Comparison of ENCODE assay signal across 10 cellular contexts in genomic region chr1:202959276-202959620, GRCh38. TPM values are rescaled to one million over a fixed set of nuclear protein-coding genes. Genes with fewer than 3 reads are reported as not detected.
DNase-seq lines count a peak whose midpoint lies in the region; ATAC-seq and TF ChIP-seq lines count a peak whose summit lies in the region.
"Had no signal": no experiment of that assay in that cellular context is flagged by ENCODE, and none has a peak within 500 bp of the region (broad histone marks: within the 10 kb centered on the region; RNA-seq: fewer than 3 reads in every experiment).

No MANE protein-coding gene starts in this region.

- H3K4ac ChIP-seq in neuronal stem cell (ENCODE audit: low read length): no peak overlapping the region

- no peak overlapping the region for H2BK12ac ChIP-seq in neuronal stem cell (ENCODE audit: low read length)

- no CpG with 5 or more reads among the region's 1 CpG for WGBS in neuronal stem cell (ENCODE audit: extremely low coverage in 2 of 2, insufficient read length in 2 of 2, insufficient replicate concordance in 1 of 2), 2 donors

- H3K9ac ChIP-seq in neuronal stem cell (ENCODE audit: low read depth, low read length, poor library complexity): no peak overlapping the region

- H3K4me2 ChIP-seq in neuronal stem cell (ENCODE audit: insufficient read depth, low read length, poor library complexity, severe bottlenecking): no peak overlapping the region

- H2BK15ac ChIP-seq in neuronal stem cell (ENCODE audit: low read length): no peak overlapping the region

- H3K27me3 ChIP-seq in ACC112 (ENCODE audit: insufficient read depth, low read length) (no peaks in the 10 kb centered on the region), MG63 (no peaks in the 10 kb centered on the region), neuronal stem cell (ENCODE audit: control insufficient read depth in 3 of 3, insufficient read depth in 3 of 3, low read depth in 1 of 3, low read length in 3 of 3) (no peaks in the 10 kb centered on the region)
- H3K27me3 ChIP-seq: ovary had no signal

- peaks cover 38% of the 10 kb centered on the region for H3K79me2 ChIP-seq in ACC112 (ENCODE audit: control insufficient read depth, insufficient read depth, low read length, unreplicated experiment)

- H3K36me3 ChIP-seq in ACC112 (ENCODE audit: insufficient read depth, low read length) (no peaks in the 10 kb centered on the region; the same call in 1 of the 2 replicates), MG63 (peaks cover 13% of the 10 kb centered on the region), neuronal stem cell (replicated peaks in 1 of 2; ENCODE audit: control insufficient read depth in 2 of 2, insufficient read depth in 2 of 2, low read length in 2 of 2) (peaks cover 6 to 17% of the 10 kb centered on the region in 2 donors)
- H3K36me3 ChIP-seq: ovary had no signal

- no peak for ATAC-seq in GM21526 (IDR thresholded peaks at IDR 0.05; ENCODE audit: low FRiP score, unreplicated experiment)

- H3K27ac ChIP-seq in ACC112 (ENCODE audit: low read depth, low read length) (peak overlapping the region; percentile 31; the same call in 1 of the 2 replicates), neuronal stem cell (replicated peaks; ENCODE audit: low read length) (no peak overlapping the region)

- POLR2A ChIA-PET in HEK293T (lab: Yijun Ruan, JAX): interaction anchor here (0.9 to 1.7 kb wide), 3 partner anchors 9 to 47 kb away, joined by 6 to 9 read pairs (median 8); partner anchors contain the start of gene TMEM183A

- intact Hi-C loops in posterior cingulate gyrus (cut with DNase I): loop anchor here (5.0 kb wide), 1 partner anchor 37 kb away; no protein-coding TSS in a partner anchor

- CTCF ChIA-PET in HEK293T (lab: Yijun Ruan, JAX): interaction anchor here (1.0 kb wide), 1 partner anchor 41 kb away, joined by 6 read pairs; no protein-coding TSS in a partner anchor

- peaks cover 5% of the 10 kb centered on the region for H3K79me1 ChIP-seq in neuronal stem cell (ENCODE audit: low read depth, low read length)

- no peak overlapping the region for H3K23ac ChIP-seq in neuronal stem cell (ENCODE audit: low read depth, low read length, poor library complexity)

- no peak overlapping the region for H2BK5ac ChIP-seq in neuronal stem cell (ENCODE audit: low read length)

- no peak overlapping the region for H4K8ac ChIP-seq in neuronal stem cell (ENCODE audit: low read depth, low read length)

- H2AFZ ChIP-seq in ACC112 (ENCODE audit: low read length, unreplicated experiment) (no peak overlapping the region), neuronal stem cell (ENCODE audit: low read length) (no peak overlapping the region)

- no peak overlapping the region for H2AK5ac ChIP-seq in neuronal stem cell (ENCODE audit: low read depth, low read length)

- no peak overlapping the region for H4K91ac ChIP-seq in neuronal stem cell (ENCODE audit: low read depth, low read length, poor library complexity)

- no peaks in the 10 kb centered on the region for H3K9me3 ChIP-seq in MG63
- H3K9me3 ChIP-seq in neuronal stem cell (replicated peaks in 1 of 2; ENCODE audit: control insufficient read depth in 2 of 2, insufficient read depth in 1 of 2, low read depth in 1 of 2, low read length in 2 of 2): no peaks in the 10 kb centered on the region
- H3K9me3 ChIP-seq: ovary had no signal

- no peak overlapping the region for H3K4me3 ChIP-seq in ACC112 (ENCODE audit: low read depth, low read length)
- no peak overlapping the region for H3K4me3 ChIP-seq in MG63
- H3K4me3 ChIP-seq in neuronal stem cell (ENCODE audit: low read length in 2 of 2): no peak overlapping the region

- no peak overlapping the region for H3K14ac ChIP-seq in neuronal stem cell (ENCODE audit: low read length)

- H2BK120ac ChIP-seq in neuronal stem cell (ENCODE audit: low read depth, low read length): no peak overlapping the region

- DNase-seq in HEK293T (ENCODE audit: extremely low spot score) (peak; percentile 62), RPMI7951 (ENCODE audit: low read depth) (peak; percentile 66), glomerular visceral epithelial cell (ENCODE audit: extremely low spot score) (peak; percentile 44), posterior cingulate gyrus (no peak), MG63 (no peak), neuronal stem cell (ENCODE audit: low spot score) (no peak)
- DNase-seq: NCI-H226, ovary had no signal

- H3K4me1 ChIP-seq in ACC112 (ENCODE audit: control insufficient read depth, insufficient read depth, low read length, unreplicated experiment): peaks cover 27% of the 10 kb centered on the region
- peaks cover 6% of the 10 kb centered on the region in 2 donors for H3K4me1 ChIP-seq in neuronal stem cell (ENCODE audit: control insufficient read depth in 2 of 2, insufficient read depth in 1 of 2, low read depth in 1 of 2, low read length in 2 of 2)

- H3K18ac ChIP-seq in neuronal stem cell (ENCODE audit: low read length): no peak overlapping the region

TF ChIP-seq in HEK293T, 16 proteins besides CTCF, POLR2A, EP300 and RAD21:
- TF ChIP-seq SUZ12 (IDR thresholded peaks at IDR 0.05): no peak
- TF ChIP-seq ZNF384 (IDR thresholded peaks at IDR 0.05): no peak
- no peak for TF ChIP-seq SP1 (IDR thresholded peaks at IDR 0.05)
- no peak for TF ChIP-seq LEF1 (IDR thresholded peaks at IDR 0.05; ENCODE audit: borderline replicate concordance)
- no peak for TF ChIP-seq L3MBTL2 (conservative IDR thresholded peaks at IDR 0.05)
- TF ChIP-seq CTBP1 (IDR thresholded peaks at IDR 0.05; ENCODE audit: borderline replicate concordance): no peak
- TF ChIP-seq FOXK2 (IDR thresholded peaks at IDR 0.05): no peak
- TF ChIP-seq FOXA1 (IDR thresholded peaks at IDR 0.05): no peak
- no peak for TF ChIP-seq ARNT (IDR thresholded peaks at IDR 0.05)
- TF ChIP-seq PKNOX1 (IDR thresholded peaks at IDR 0.05): no peak
- no peak for TF ChIP-seq TARDBP (IDR thresholded peaks at IDR 0.05)
- TF ChIP-seq NFRKB (IDR thresholded peaks at IDR 0.05): no peak
- no peak for TF ChIP-seq ELF4 (IDR thresholded peaks at IDR 0.05)
- TF ChIP-seq BHLHE40 (IDR thresholded peaks at IDR 0.05; ENCODE audit: borderline replicate concordance): no peak
- no peak for TF ChIP-seq HDGF (IDR thresholded peaks at IDR 0.05; ENCODE audit: borderline replicate concordance)

RNA-seq across cellular contexts. Expression of gene ADIPOR1, which starts 1.1 kb away (rescaled TPM):
- 76.3 and 85.4 TPM in 2 replicates for total RNA-seq in RPMI7951 (2014; rRNA removed; shearing (Covaris generic))
- total RNA-seq in MG63 (2014; rRNA removed; shearing (Covaris generic); ENCODE audit: low replicate concordance): 105 and 108 TPM in 2 replicates
- polyA plus RNA-seq in neuronal stem cell (2013, experiment 1 of 2): 68.7 TPM
- polyA plus RNA-seq in neuronal stem cell (2013, experiment 2 of 2): 69.3 TPM

RNA-seq across cellular contexts. Expression of gene CYB5R1, which starts 7.8 kb away (rescaled TPM):
- 30.9 and 35.3 TPM in 2 replicates for total RNA-seq in RPMI7951 (2014; rRNA removed; shearing (Covaris generic))
- total RNA-seq in MG63 (2014; rRNA removed; shearing (Covaris generic); ENCODE audit: low replicate concordance): 25.9 and 27.4 TPM in 2 replicates
- polyA plus RNA-seq in neuronal stem cell (2013, experiment 1 of 2): 11.9 TPM
- 11.5 TPM for polyA plus RNA-seq in neuronal stem cell (2013, experiment 2 of 2)

RNA-seq across cellular contexts. Expression of gene KLHL12, which starts 32.2 kb away (rescaled TPM):
- total RNA-seq in RPMI7951 (2014; rRNA removed; shearing (Covaris generic)): 16.8 and 19.1 TPM in 2 replicates
- 20.0 and 25.2 TPM in 2 replicates for total RNA-seq in MG63 (2014; rRNA removed; shearing (Covaris generic); ENCODE audit: low replicate concordance)
- polyA plus RNA-seq in neuronal stem cell (2013, experiment 1 of 2): 20.0 TPM
- polyA plus RNA-seq in neuronal stem cell (2013, experiment 2 of 2): 20.3 TPM

RNA-seq across cellular contexts. Expression of gene TMEM183A, which starts 47.9 kb away (rescaled TPM):
- 62.9 and 64.3 TPM in 2 replicates for total RNA-seq in RPMI7951 (2014; rRNA removed; shearing (Covaris generic))
- 123 and 153 TPM in 2 replicates for total RNA-seq in MG63 (2014; rRNA removed; shearing (Covaris generic); ENCODE audit: low replicate concordance)
- polyA plus RNA-seq in neuronal stem cell (2013, experiment 1 of 2): 63.8 TPM
- polyA plus RNA-seq in neuronal stem cell (2013, experiment 2 of 2): 62.6 TPM

Comparison
In these comparisons a context has a peak if more than half of its experiments do, and no peak if none do; other contexts are left out.
1. DNase-seq: peak in HEK293T (single experiment), RPMI7951 (single experiment) and glomerular visceral epithelial cell (single experiment); none in posterior cingulate gyrus (0 of 10), MG63 (single experiment) and neuronal stem cell (single experiment).